ENCODE assay signal across 8 cellular contexts in the genomic region with DNA sequence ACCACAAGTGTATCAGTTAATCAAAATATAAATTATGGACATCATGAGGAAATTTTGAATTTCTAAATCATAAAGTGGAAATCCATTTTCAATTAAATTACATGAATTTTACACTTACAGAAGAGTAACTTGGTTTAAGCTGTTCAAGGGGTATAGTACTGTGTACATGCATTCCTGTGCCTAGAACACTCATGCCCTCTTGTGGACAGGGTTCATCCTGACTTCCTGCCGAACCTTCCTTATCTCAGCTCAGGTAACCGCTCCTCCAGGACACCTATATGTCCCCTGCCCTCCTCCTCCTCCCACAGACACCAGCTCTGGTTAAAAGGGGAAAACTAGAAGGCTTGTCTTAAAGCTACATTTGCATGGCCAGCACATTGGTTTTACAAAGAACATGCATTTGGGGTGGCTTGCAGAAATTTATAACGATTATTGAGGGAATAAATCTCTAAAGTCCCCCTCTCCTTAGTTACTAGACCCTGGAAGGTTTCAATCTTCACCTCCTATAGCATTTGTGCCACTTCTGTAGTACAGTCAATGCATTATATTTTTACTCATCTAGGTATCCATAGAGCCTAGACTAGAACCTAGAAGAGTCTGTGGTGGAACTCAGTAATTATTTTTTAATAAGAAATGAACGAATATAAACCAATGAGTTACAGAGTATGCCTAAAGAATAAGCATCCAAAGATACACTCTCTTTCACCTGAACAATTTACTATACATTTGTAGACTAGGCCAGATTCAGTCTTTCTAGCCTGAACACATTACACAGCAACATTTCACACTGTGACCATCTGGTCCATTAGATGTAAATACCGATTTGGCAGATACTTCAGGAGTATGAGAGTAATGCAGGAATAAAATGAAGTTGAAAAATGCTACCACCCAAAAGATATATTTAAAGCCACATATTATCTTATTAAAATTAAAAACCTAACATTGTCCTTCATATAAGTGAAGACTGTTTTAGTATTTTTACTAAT.
A peak's percentile ranks its signal among the peaks of the same experiment; 100 is the strongest.
DNase-seq lines count a peak whose midpoint lies in the region; ATAC-seq, FAIRE-seq and TF ChIP-seq lines count a peak whose summit lies in the region.

No MANE protein-coding gene starts in this region.

- H3K9me3 ChIP-seq in Caco-2 (no peaks in the 10 kb centered on the region), K562 (replicated peaks; ENCODE audit: control insufficient read depth, insufficient read depth, low read depth, low read length) (no peaks in the 10 kb centered on the region), lower lobe of right lung (no peaks in the 10 kb centered on the region)

- ATAC-seq in GM19023 (IDR thresholded peaks at IDR 0.05; ENCODE audit: unreplicated experiment) (peak; percentile 84), HG03097 (IDR thresholded peaks at IDR 0.05; ENCODE audit: low FRiP score, unreplicated experiment) (peak; percentile 65), K562 (peak; percentile 75), lower lobe of right lung (peak; percentile 59 to 72)

- H3K4me3 ChIP-seq in Caco-2 (ENCODE audit: low read depth, low read length) (no peak overlapping the region), K562 (no peak overlapping the region), lower lobe of right lung (no peak overlapping the region)

- H3K27ac Mint-ChIP-seq in Caco-2 (ENCODE audit: unreplicated experiment) = no peak overlapping the region

- H3K36me3 ChIP-seq in Caco-2 (ENCODE audit: control insufficient read depth, insufficient read depth, low read length) (no peaks in the 10 kb centered on the region), K562 (ENCODE audit: control insufficient read depth, insufficient read depth, low read length) (no peaks in the 10 kb centered on the region), lower lobe of right lung (no peaks in the 10 kb centered on the region)

- no peaks in the 10 kb centered on the region for H3K4me1 Mint-ChIP-seq in Caco-2 (ENCODE audit: low read depth, unreplicated experiment)

- POLR2A ChIA-PET in Caco-2 (lab: Charles Lee) = no interaction called here
- POLR2A ChIA-PET in K562 (lab: Yijun Ruan, JAX) = no interaction called here

- intact Hi-C loops in Caco-2 (cut with micrococcal nuclease; ENCODE audit: unreplicated experiment) = loop anchor here (1.0 to 10.0 kb wide), 8 partner anchors 18 to 870 kb away; no protein-coding TSS in a partner anchor
- intact Hi-C loops in K562 (cut with micrococcal nuclease) = no loop called here
- intact Hi-C loops in lower lobe of right lung (cut with DNase I) = no loop called here

- H3K27me3 Mint-ChIP-seq in Caco-2 (ENCODE audit: insufficient read depth, unreplicated experiment) = peaks cover 2% of the 10 kb centered on the region

- no peak for FAIRE-seq in K562 (lab: Jason Lieb, UNC)

- TF ChIP-seq RAD21 in K562 (CRISPR knock-in tag; conservative IDR thresholded peaks at IDR 0.05 in 1 of 2, IDR thresholded peaks at IDR 0.05 in 1 of 2) = peak in 1 of 2 experiments; percentile 47; a peak in 3 of 4 replicates

- no peak overlapping the region for H2AFZ ChIP-seq in K562 (ENCODE audit: low read depth, low read length)

- in situ Hi-C loops in K562 (cut with MboI) = no loop called here

- H3K36me3 Mint-ChIP-seq in Caco-2 (ENCODE audit: insufficient read depth, unreplicated experiment) = no peaks in the 10 kb centered on the region

- no peak overlapping the region for H3K4me2 ChIP-seq in K562 (ENCODE audit: insufficient read depth, low read length)

- no peak for TF ChIP-seq EP300 in K562 (IDR thresholded peaks at IDR 0.05; ENCODE audit: low read length)

- H3K4me1 ChIP-seq in Caco-2 (peaks cover 8% of the 10 kb centered on the region; the same call in 1 of the 2 replicates), K562 (replicated peaks in 1 of 2; ENCODE audit: control insufficient read depth in 2 of 2, insufficient read depth in 2 of 2, low read length in 2 of 2) (no peaks in the 10 kb centered on the region), lower lobe of right lung (no peaks in the 10 kb centered on the region)

- peak; percentile 78 to 90 for TF ChIP-seq CTCF in Caco-2 (IDR thresholded peaks at IDR 0.05; ENCODE audit: insufficient read depth in 1 of 2, low read depth in 1 of 2, low read length in 1 of 2, severe bottlenecking in 1 of 2, unreplicated experiment in 1 of 2)
- TF ChIP-seq CTCF in K562 (IDR thresholded peaks at IDR 0.05 in 2 of 3, conservative IDR thresholded peaks at IDR 0.05 in 1 of 3; ENCODE audit: insufficient read depth in 2 of 3, low read depth in 1 of 3, low read length in 3 of 3) = peak; percentile 18 to 35 (median 26); a peak in 2 of 6 replicates
- peak; percentile 33 for TF ChIP-seq CTCF in lower lobe of right lung (IDR thresholded peaks at IDR 0.05)

- no peak overlapping the region for H3K9ac ChIP-seq in K562 (ENCODE audit: insufficient read depth in 1 of 2, low read depth in 2 of 2, low read length in 2 of 2)

- H3K27ac ChIP-seq in K562 (ENCODE audit: extremely low read depth, low read depth, low read length) = no peak overlapping the region
- no peak overlapping the region for H3K27ac ChIP-seq in lower lobe of right lung

- no peaks in the 10 kb centered on the region for H3K27me3 ChIP-seq in Caco-2 (replicated peaks; ENCODE audit: control insufficient read depth, insufficient read depth, low read length)
- H3K27me3 ChIP-seq in K562 (ENCODE audit: control insufficient read depth in 2 of 2, insufficient read depth in 2 of 2, low read length in 2 of 2) = no peaks in the 10 kb centered on the region
- no peaks in the 10 kb centered on the region for H3K27me3 ChIP-seq in lower lobe of right lung (ENCODE audit: low read depth)

- no peak overlapping the region for H3K4me3 Mint-ChIP-seq in Caco-2 (ENCODE audit: unreplicated experiment)

- peaks cover 11% of the 10 kb centered on the region for H3K9me3 Mint-ChIP-seq in Caco-2 (ENCODE audit: unreplicated experiment)

- WGBS in K562 (ENCODE audit: insufficient coverage, low coverage, missing lambda C conversion rate) = 3% methylated on average over 5 of the region's 5 CpGs

- H3K79me2 ChIP-seq in K562 (ENCODE audit: control insufficient read depth, insufficient read depth, low read length) = no peaks in the 10 kb centered on the region

- no peaks in the 10 kb centered on the region for H4K20me1 ChIP-seq in K562 (replicated peaks; ENCODE audit: control insufficient read depth, insufficient read depth, low read length)

- DNase-seq in Caco-2 (peak; percentile 70 to 71), NCI-H2196 treated with DMSO at 0.1 percent for 48 hours (lab: John Stamatoyannopoulos, UW; ENCODE audit: unreplicated experiment) (peak; percentile 20), K562 (ENCODE audit: extremely low read depth in 1 of 4, low spot score in 3 of 4) (peak; percentile 11 to 41 (median 14)), lower lobe of right lung (no peak), GF-D8 (lab: John Stamatoyannopoulos, UW) (no peak)
- no peak for DNase-seq in stimulated activated naive CD4-positive, alpha-beta T cell (lab: John Stamatoyannopoulos, UW)

- H3K9me1 ChIP-seq in K562 (ENCODE audit: control insufficient read depth, insufficient read depth, low read length) = no peaks in the 10 kb centered on the region

- TF ChIP-seq POLR2A in K562 (conservative IDR thresholded peaks at IDR 0.05) = no peak

- CTCF ChIA-PET in Caco-2 (lab: Charles Lee) = interaction anchor here (0.6 to 1.1 kb wide), 6 partner anchors 14 to 138 kb away, joined by 3 to 4 read pairs (median 4); no protein-coding TSS in a partner anchor
- CTCF ChIA-PET in K562 (lab: Yijun Ruan, JAX; ENCODE audit: low intra/inter-chr PET ratio) = no interaction called here

- BruUV-seq in Caco-2 (replicated peaks; lab: Mats Ljungman, UMichigan) (no TSS peak), K562 (replicated peaks; lab: Mats Ljungman, UMichigan) (no TSS peak)

TF ChIP-seq in K562, 482 proteins besides CTCF, POLR2A, EP300 and RAD21:
- TF ChIP-seq RBM15 (IDR thresholded peaks at IDR 0.05; ENCODE audit: insufficient read depth, low read length) (no peak), SMC3 (conservative IDR thresholded peaks at IDR 0.05; ENCODE audit: insufficient read depth, low read depth, low read length) (0 out of 2 replicates have a peak, but pooled peaks have one; percentile 9)

Comparison
In these comparisons a context has a peak if more than half of its experiments do, and no peak if none do; other contexts are left out.
1. DNase-seq: peak in Caco-2 (2 of 2), NCI-H2196 treated with DMSO at 0.1 percent for 48 hours (single experiment) and K562 (4 of 4); none in lower lobe of right lung (single experiment), GF-D8 (single experiment) and stimulated activated naive CD4-positive, alpha-beta T cell (0 of 6).
2. CTCF ChIP-seq: peak in every context shown above with its lines; median percentile 84 in Caco-2; 33 in lower lobe of right lung; 26 in K562.
3. Peak in every context shown above with its lines, with median percentiles within 50 percentile points of each other: ATAC-seq.